Comparison of ENCODE assay signal across 1 cellular context in genomic region chr16:88454315-88455057, GRCh38.
TF ChIP-seq lines count a peak whose summit lies in the region.

No MANE protein-coding gene starts in this region.

TF ChIP-seq in HepG2, 621 proteins besides CTCF, POLR2A, EP300 and RAD21 (continued from another document and continues in another):
- TF ChIP-seq DMTF1 (CRISPR knock-in tag; IDR thresholded peaks at IDR 0.05): no peak
- TF ChIP-seq MTERF4 (CRISPR knock-in tag; IDR thresholded peaks at IDR 0.05): no peak
- no peak; the same call in 1 of the 2 replicates for TF ChIP-seq REL (CRISPR knock-in tag; conservative IDR thresholded peaks at IDR 0.05)
- TF ChIP-seq ZNF782 (CRISPR knock-in tag; IDR thresholded peaks at IDR 0.05; ENCODE audit: borderline replicate concordance): no peak
- TF ChIP-seq PHF20 (CRISPR knock-in tag; IDR thresholded peaks at IDR 0.05): no peak
- TF ChIP-seq ZNF224 (CRISPR knock-in tag; IDR thresholded peaks at IDR 0.05): no peak
- no peak for TF ChIP-seq ZNF629 (CRISPR knock-in tag; conservative IDR thresholded peaks at IDR 0.05)
- no peak; the same call in 1 of the 2 replicates for TF ChIP-seq MED1 (CRISPR knock-in tag; IDR thresholded peaks at IDR 0.05)
- 0 out of 2 replicates have a peak, but pooled peaks have one; percentile 35 for TF ChIP-seq ZNF451 (CRISPR knock-in tag; IDR thresholded peaks at IDR 0.05)
- no peak for TF ChIP-seq NFATC3 (CRISPR knock-in tag; IDR thresholded peaks at IDR 0.05)
- TF ChIP-seq GPN1 (CRISPR knock-in tag; IDR thresholded peaks at IDR 0.05; ENCODE audit: borderline replicate concordance): no peak
- TF ChIP-seq, protein P1, sequence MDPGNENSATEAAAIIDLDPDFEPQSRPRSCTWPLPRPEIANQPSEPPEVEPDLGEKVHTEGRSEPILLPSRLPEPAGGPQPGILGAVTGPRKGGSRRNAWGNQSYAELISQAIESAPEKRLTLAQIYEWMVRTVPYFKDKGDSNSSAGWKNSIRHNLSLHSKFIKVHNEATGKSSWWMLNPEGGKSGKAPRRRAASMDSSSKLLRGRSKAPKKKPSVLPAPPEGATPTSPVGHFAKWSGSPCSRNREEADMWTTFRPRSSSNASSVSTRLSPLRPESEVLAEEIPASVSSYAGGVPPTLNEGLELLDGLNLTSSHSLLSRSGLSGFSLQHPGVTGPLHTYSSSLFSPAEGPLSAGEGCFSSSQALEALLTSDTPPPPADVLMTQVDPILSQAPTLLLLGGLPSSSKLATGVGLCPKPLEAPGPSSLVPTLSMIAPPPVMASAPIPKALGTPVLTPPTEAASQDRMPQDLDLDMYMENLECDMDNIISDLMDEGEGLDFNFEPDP (CRISPR knock-in tag; conservative IDR thresholded peaks at IDR 0.05): no peak
- no peak for TF ChIP-seq ARNTL (CRISPR knock-in tag; IDR thresholded peaks at IDR 0.05)
- TF ChIP-seq, protein P2, sequence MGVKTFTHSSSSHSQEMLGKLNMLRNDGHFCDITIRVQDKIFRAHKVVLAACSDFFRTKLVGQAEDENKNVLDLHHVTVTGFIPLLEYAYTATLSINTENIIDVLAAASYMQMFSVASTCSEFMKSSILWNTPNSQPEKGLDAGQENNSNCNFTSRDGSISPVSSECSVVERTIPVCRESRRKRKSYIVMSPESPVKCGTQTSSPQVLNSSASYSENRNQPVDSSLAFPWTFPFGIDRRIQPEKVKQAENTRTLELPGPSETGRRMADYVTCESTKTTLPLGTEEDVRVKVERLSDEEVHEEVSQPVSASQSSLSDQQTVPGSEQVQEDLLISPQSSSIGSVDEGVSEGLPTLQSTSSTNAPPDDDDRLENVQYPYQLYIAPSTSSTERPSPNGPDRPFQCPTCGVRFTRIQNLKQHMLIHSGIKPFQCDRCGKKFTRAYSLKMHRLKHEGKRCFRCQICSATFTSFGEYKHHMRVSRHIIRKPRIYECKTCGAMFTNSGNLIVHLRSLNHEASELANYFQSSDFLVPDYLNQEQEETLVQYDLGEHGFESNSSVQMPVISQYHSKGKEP (CRISPR knock-in tag; IDR thresholded peaks at IDR 0.05): no peak
- TF ChIP-seq STAT5B (CRISPR knock-in tag; IDR thresholded peaks at IDR 0.05): no peak
- TF ChIP-seq MYPOP (CRISPR knock-in tag; IDR thresholded peaks at IDR 0.05): no peak; the same call in 1 of the 2 replicates
- TF ChIP-seq ZFP37 (CRISPR knock-in tag; IDR thresholded peaks at IDR 0.05; ENCODE audit: borderline replicate concordance): no peak
- TF ChIP-seq YEATS2 (CRISPR knock-in tag; IDR thresholded peaks at IDR 0.05; ENCODE audit: borderline replicate concordance): no peak
- TF ChIP-seq POLR2AphosphoS5 (IDR thresholded peaks at IDR 0.05; ENCODE audit: low read depth, low read length): no peak
- no peak for TF ChIP-seq ATF7 (IDR thresholded peaks at IDR 0.05)
- TF ChIP-seq ATF7 (CRISPR knock-in tag; IDR thresholded peaks at IDR 0.05): no peak
- TF ChIP-seq, protein P3, sequence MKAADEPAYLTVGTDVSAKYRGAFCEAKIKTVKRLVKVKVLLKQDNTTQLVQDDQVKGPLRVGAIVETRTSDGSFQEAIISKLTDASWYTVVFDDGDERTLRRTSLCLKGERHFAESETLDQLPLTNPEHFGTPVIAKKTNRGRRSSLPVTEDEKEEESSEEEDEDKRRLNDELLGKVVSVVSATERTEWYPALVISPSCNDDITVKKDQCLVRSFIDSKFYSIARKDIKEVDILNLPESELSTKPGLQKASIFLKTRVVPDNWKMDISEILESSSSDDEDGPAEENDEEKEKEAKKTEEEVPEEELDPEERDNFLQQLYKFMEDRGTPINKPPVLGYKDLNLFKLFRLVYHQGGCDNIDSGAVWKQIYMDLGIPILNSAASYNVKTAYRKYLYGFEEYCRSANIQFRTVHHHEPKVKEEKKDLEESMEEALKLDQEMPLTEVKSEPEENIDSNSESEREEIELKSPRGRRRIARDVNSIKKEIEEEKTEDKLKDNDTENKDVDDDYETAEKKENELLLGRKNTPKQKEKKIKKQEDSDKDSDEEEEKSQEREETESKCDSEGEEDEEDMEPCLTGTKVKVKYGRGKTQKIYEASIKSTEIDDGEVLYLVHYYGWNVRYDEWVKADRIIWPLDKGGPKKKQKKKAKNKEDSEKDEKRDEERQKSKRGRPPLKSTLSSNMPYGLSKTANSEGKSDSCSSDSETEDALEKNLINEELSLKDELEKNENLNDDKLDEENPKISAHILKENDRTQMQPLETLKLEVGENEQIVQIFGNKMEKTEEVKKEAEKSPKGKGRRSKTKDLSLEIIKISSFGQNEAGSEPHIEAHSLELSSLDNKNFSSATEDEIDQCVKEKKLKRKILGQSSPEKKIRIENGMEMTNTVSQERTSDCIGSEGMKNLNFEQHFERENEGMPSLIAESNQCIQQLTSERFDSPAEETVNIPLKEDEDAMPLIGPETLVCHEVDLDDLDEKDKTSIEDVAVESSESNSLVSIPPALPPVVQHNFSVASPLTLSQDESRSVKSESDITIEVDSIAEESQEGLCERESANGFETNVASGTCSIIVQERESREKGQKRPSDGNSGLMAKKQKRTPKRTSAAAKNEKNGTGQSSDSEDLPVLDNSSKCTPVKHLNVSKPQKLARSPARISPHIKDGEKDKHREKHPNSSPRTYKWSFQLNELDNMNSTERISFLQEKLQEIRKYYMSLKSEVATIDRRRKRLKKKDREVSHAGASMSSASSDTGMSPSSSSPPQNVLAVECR (CRISPR knock-in tag; IDR thresholded peaks at IDR 0.05; ENCODE audit: borderline replicate concordance): no peak; the same call in 1 of the 2 replicates
- TF ChIP-seq, protein P4, sequence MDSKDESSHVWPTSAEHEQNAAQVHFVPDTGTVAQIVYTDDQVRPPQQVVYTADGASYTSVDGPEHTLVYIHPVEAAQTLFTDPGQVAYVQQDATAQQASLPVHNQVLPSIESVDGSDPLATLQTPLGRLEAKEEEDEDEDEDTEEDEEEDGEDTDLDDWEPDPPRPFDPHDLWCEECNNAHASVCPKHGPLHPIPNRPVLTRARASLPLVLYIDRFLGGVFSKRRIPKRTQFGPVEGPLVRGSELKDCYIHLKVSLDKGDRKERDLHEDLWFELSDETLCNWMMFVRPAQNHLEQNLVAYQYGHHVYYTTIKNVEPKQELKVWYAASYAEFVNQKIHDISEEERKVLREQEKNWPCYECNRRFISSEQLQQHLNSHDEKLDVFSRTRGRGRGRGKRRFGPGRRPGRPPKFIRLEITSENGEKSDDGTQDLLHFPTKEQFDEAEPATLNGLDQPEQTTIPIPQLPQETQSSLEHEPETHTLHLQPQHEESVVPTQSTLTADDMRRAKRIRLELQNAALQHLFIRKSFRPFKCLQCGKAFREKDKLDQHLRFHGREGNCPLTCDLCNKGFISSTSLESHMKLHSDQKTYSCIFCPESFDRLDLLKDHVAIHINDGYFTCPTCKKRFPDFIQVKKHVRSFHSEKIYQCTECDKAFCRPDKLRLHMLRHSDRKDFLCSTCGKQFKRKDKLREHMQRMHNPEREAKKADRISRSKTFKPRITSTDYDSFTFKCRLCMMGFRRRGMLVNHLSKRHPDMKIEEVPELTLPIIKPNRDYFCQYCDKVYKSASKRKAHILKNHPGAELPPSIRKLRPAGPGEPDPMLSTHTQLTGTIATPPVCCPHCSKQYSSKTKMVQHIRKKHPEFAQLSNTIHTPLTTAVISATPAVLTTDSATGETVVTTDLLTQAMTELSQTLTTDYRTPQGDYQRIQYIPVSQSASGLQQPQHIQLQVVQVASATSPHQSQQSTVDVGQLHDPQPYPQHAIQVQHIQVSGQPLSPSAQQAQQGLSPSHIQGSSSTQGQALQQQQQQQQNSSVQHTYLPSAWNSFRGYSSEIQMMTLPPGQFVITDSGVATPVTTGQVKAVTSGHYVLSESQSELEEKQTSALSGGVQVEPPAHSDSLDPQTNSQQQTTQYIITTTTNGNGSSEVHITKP (CRISPR knock-in tag; IDR thresholded peaks at IDR 0.05; ENCODE audit: low read depth): no peak
- no peak for TF ChIP-seq ZNF382 (CRISPR knock-in tag; IDR thresholded peaks at IDR 0.05; ENCODE audit: borderline replicate concordance)
- TF ChIP-seq ZNF557 (CRISPR knock-in tag; IDR thresholded peaks at IDR 0.05): no peak
- no peak for TF ChIP-seq HCFC1 (IDR thresholded peaks at IDR 0.05; ENCODE audit: low read depth, low read length)
- TF ChIP-seq SMYD3 (CRISPR knock-in tag; IDR thresholded peaks at IDR 0.05): no peak
- no peak for TF ChIP-seq ZNF878 (CRISPR knock-in tag; IDR thresholded peaks at IDR 0.05)
- no peak for TF ChIP-seq MIER2 (CRISPR knock-in tag; IDR thresholded peaks at IDR 0.05)
- no peak for TF ChIP-seq HMG20B (CRISPR knock-in tag; conservative IDR thresholded peaks at IDR 0.05)
- TF ChIP-seq ZNF383 (CRISPR knock-in tag; IDR thresholded peaks at IDR 0.05; ENCODE audit: borderline replicate concordance): no peak
- TF ChIP-seq, protein P5, sequence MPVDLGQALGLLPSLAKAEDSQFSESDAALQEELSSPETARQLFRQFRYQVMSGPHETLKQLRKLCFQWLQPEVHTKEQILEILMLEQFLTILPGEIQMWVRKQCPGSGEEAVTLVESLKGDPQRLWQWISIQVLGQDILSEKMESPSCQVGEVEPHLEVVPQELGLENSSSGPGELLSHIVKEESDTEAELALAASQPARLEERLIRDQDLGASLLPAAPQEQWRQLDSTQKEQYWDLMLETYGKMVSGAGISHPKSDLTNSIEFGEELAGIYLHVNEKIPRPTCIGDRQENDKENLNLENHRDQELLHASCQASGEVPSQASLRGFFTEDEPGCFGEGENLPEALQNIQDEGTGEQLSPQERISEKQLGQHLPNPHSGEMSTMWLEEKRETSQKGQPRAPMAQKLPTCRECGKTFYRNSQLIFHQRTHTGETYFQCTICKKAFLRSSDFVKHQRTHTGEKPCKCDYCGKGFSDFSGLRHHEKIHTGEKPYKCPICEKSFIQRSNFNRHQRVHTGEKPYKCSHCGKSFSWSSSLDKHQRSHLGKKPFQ (CRISPR knock-in tag; IDR thresholded peaks at IDR 0.05; ENCODE audit: insufficient replicate concordance): no peak
- 0 out of 2 replicates have a peak, but pooled peaks have one; percentile 31 for TF ChIP-seq ARHGAP35 (CRISPR knock-in tag; IDR thresholded peaks at IDR 0.05; ENCODE audit: borderline replicate concordance)
- TF ChIP-seq ZNF430 (CRISPR knock-in tag; IDR thresholded peaks at IDR 0.05): no peak
- no peak for TF ChIP-seq KDM4B (CRISPR knock-in tag; IDR thresholded peaks at IDR 0.05)
- TF ChIP-seq, protein P6, sequence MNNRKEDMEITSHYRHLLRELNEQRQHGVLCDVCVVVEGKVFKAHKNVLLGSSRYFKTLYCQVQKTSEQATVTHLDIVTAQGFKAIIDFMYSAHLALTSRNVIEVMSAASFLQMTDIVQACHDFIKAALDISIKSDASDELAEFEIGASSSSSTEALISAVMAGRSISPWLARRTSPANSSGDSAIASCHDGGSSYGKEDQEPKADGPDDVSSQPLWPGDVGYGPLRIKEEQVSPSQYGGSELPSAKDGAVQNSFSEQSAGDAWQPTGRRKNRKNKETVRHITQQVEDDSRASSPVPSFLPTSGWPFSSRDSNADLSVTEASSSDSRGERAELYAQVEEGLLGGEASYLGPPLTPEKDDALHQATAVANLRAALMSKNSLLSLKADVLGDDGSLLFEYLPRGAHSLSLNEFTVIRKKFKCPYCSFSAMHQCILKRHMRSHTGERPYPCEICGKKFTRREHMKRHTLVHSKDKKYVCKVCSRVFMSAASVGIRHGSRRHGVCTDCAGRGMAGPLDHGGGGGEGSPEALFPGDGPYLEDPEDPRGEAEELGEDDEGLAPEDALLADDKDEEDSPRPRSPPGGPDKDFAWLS (CRISPR knock-in tag; IDR thresholded peaks at IDR 0.05; ENCODE audit: borderline replicate concordance): no peak
- no peak for TF ChIP-seq SMAD3 (CRISPR knock-in tag; IDR thresholded peaks at IDR 0.05)
- TF ChIP-seq STAG1 (CRISPR knock-in tag; IDR thresholded peaks at IDR 0.05): no peak
- no peak for TF ChIP-seq ZNF619 (CRISPR knock-in tag; IDR thresholded peaks at IDR 0.05)
- TF ChIP-seq, protein P7, sequence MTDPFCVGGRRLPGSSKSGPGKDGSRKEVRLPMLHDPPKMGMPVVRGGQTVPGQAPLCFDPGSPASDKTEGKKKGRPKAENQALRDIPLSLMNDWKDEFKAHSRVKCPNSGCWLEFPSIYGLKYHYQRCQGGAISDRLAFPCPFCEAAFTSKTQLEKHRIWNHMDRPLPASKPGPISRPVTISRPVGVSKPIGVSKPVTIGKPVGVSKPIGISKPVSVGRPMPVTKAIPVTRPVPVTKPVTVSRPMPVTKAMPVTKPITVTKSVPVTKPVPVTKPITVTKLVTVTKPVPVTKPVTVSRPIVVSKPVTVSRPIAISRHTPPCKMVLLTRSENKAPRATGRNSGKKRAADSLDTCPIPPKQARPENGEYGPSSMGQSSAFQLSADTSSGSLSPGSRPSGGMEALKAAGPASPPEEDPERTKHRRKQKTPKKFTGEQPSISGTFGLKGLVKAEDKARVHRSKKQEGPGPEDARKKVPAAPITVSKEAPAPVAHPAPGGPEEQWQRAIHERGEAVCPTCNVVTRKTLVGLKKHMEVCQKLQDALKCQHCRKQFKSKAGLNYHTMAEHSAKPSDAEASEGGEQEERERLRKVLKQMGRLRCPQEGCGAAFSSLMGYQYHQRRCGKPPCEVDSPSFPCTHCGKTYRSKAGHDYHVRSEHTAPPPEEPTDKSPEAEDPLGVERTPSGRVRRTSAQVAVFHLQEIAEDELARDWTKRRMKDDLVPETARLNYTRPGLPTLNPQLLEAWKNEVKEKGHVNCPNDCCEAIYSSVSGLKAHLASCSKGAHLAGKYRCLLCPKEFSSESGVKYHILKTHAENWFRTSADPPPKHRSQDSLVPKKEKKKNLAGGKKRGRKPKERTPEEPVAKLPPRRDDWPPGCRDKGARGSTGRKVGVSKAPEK (CRISPR knock-in tag; IDR thresholded peaks at IDR 0.05; ENCODE audit: borderline replicate concordance): no peak
